In the genomic region with DNA sequence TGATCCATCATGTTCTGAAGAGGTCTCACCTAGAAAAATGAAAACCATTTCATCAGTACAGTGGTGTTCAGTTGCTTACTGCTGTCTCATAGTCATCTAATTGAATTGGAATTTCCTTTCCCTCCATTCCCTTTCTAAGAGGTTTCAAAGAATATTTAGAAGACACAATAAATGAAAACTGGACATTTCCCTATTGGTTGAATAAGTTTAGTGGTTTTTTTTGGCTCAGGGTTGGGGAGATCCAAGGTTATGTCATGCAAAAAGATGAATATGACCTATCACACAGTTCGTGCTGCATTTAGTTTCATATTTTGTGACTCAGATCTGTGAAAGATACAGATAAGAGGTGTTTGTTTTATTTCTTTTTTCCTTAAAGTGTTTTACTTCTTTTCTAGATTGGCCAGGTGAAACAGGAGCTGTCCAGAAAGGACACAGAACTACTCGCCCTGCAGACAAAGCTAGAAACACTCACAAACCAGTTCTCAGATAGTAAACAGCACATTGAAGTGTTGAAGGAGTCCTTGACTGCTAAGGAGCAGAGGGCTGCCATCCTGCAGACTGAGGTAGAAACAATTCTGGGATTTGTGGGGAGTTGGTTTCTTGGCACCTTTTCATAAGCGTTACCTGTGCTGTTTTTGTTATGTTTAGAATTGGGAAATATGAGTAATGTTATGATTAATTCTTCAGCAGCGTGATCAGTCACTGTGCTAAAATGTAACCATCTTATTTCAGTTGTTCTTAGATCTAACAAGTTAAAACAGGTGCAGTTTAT, we compare ENCODE assay signal across 1 cellular context.
TF ChIP-seq lines count a peak whose summit lies in the region.

No MANE protein-coding gene starts in this region.

TF ChIP-seq in IMR-90, 13 proteins besides CTCF, POLR2A, EP300 and RAD21:
- TF ChIP-seq CEBPB (IDR thresholded peaks at IDR 0.05; ENCODE audit: low read depth, low read length) (no peak), FOS (IDR thresholded peaks at IDR 0.05; ENCODE audit: low read depth, low read length) (no peak), RFX5 (IDR thresholded peaks at IDR 0.05; ENCODE audit: low read depth, low read length) (no peak), BHLHE40 (IDR thresholded peaks at IDR 0.05; ENCODE audit: low read depth, low read length) (no peak), RCOR1 (IDR thresholded peaks at IDR 0.05; ENCODE audit: insufficient replicate concordance, low read length) (no peak), MAFK (IDR thresholded peaks at IDR 0.05; ENCODE audit: low read depth, low read length) (no peak)
